Comparison of ENCODE assay signal across 8 cellular contexts in the genomic region with DNA sequence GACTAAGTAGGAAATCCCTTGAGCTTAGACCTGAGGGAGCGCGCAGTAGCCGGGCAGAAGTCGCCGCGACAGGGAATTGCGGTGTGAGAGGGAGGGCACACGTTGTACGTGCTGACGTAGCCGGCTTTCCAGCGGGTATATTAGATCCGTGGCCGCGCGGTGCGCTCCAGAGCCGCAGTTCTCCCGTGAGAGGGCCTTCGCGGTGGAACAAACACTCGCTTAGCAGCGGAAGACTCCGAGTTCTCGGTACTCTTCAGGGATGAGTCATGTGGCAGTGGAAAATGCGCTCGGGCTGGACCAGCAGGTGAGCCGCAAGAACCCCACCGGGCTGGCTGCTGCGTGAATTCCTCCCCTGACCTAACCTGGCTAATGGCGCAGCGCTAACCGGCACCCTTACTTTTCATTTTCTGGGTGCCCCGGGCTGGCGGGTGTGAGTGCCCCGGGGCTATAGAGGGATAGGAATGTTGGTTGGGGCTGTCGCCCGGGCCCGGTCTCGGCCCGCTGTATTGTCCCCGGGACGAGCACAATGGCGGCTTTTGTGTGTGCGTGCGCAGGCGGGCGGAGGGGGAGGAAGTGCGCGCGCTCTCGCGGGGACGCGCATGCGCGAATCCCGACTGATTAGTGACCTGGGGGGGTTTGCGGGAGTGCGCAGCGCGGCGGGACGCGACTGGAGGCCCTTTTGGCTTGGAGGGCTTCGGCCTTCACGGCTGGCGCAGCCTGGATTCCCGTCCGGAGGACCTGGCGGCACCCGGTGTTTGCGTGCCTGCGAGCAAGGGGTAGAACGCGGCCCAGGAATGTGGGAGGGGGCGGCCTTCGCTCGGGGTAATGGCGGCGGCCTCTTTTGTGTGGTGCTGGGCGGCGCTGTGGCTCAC. TPM values are rescaled to one million over a fixed set of nuclear protein-coding genes. Genes with fewer than 3 reads are reported as not detected.
DNase-seq lines count a peak whose midpoint lies in the region; ATAC-seq, FAIRE-seq and TF ChIP-seq lines count a peak whose summit lies in the region.

A gene (plus strand): TSS at position 169 of the 872 bp plus-strand sequence. CDS start 91 bp downstream, at position 260.

- peak; percentile 100 for TF ChIP-seq POLR2A in GM12892 (IDR thresholded peaks at IDR 0.05; ENCODE audit: low read depth, low read length)

- DNase-seq in GM12892 (ENCODE audit: insufficient read length) (peak; percentile 81), NCI-H1417 treated with DMSO at 0.1 percent for 48 hours (lab: John Stamatoyannopoulos, UW) (peak; percentile 81), T-helper 22 cell (ENCODE audit: low read depth) (peak; percentile 78), astrocyte of the hippocampus (ENCODE audit: low read depth, low spot score) (peak; percentile 96), hippocampal formation (lab: John Stamatoyannopoulos, UW) (peak; percentile 79 to 93), sciatic nerve (ENCODE audit: low spot score) (peak; percentile 97), GM19240 (ENCODE audit: insufficient read length, low spot score) (no peak)

- intact Hi-C loops in sciatic nerve (cut with DNase I), result no loop called here

- peak; percentile 59 for ATAC-seq in HG02759 (IDR thresholded peaks at IDR 0.05; ENCODE audit: unreplicated experiment)
- ATAC-seq in sciatic nerve, result peak; percentile 92

- peak; percentile 100 for FAIRE-seq in GM12892 (lab: Jason Lieb, UNC)

RNA-seq across cellular contexts. Expression of the gene that starts here (rescaled TPM):
- polyA plus RNA-seq in GM12892 (2012; ENCODE audit: missing spikeins), result 141 TPM
- 334 TPM for total RNA-seq in sciatic nerve
